9 cellular contexts compared by ENCODE assay signal in the genomic region with DNA sequence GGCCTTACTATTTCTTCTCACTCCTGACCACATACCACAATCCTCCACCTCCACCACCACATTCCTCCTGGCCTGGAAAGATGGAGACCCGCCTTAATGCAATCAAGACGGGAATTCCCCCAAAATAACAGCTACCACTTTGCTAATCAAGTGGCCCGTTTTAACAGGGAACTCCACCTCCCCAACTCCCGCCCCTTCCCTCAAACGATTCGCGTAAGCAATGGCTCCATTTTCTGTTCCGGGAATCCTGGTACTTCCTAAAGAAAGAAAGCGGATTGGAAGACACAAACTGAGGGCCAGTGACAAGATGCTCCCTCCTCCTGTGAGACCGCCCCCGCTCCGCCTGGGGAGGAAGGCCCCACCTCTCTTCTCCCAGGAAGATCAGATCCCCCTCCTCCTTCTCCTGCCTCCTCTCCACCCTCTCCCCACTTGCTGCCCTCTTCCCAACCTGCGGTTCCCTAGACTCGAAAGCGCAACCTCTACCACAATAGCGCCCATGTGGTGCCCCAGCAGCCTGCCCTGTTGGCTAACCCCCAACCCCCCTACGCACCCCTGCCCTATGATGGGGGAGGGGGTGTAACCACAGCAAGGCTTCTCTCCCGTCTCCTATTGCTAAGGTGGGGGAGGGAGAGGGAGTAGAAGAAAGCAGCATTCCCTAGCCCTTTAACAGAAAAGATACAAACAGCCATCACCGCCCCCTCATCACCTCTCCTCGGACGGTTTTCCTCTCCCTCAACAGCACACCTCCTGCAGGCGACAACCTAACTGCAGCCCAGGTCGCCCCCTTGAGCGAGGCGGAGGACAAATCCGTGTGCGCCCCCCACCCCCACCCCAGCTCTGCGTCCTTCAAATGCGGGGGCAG. TPM values are rescaled to one million over a fixed set of nuclear protein-coding genes. Genes with fewer than 3 reads are reported as not detected.
DNase-seq lines count a peak whose midpoint lies in the region; ATAC-seq and TF ChIP-seq lines count a peak whose summit lies in the region.
"Had no signal": no experiment of that assay in that cellular context is flagged by ENCODE, and none has a peak within 500 bp of the region (broad histone marks: within the 10 kb centered on the region; RNA-seq: fewer than 3 reads in every experiment).

No MANE protein-coding gene starts in this region.

- H3K4me1 ChIP-seq in PC-3 (ENCODE audit: insufficient read depth, low read length), result peaks cover 20% of the 10 kb centered on the region

- intact Hi-C loops in PC-3 (cut with micrococcal nuclease), result no loop called here

- TF ChIP-seq CTCF in GM13977 (IDR thresholded peaks at IDR 0.05; ENCODE audit: extremely low read depth, insufficient read depth, missing control alignments), result peak; percentile 10
- TF ChIP-seq CTCF in PC-3 (conservative IDR thresholded peaks at IDR 0.05; ENCODE audit: low read depth, low read length), result no peak
- peak; percentile 15 for TF ChIP-seq CTCF in brain microvascular endothelial cell (IDR thresholded peaks at IDR 0.05; ENCODE audit: low read depth, low read length, missing control alignments)

- H3K9me2 ChIP-seq in PC-3 (replicated peaks; ENCODE audit: low read length), result no peaks in the 10 kb centered on the region

- H3K36me3 ChIP-seq in PC-3 (ENCODE audit: low read depth, low read length) (peaks cover 33% of the 10 kb centered on the region; the same call in 1 of the 2 replicates), brain microvascular endothelial cell (replicated peaks) (peaks cover 25% of the 10 kb centered on the region)

- H3K9ac ChIP-seq in PC-3 (ENCODE audit: low read length), result peak overlapping the region; percentile 89

- TSS peak; percentile 68 for BruUV-seq in PC-3 (replicated peaks; lab: Mats Ljungman, UMichigan)

- DNase-seq in Ammon's horn (ENCODE audit: low spot score), result peak; percentile 92
- DNase-seq in GM13977 (ENCODE audit: low spot score), result peak; percentile 59
- DNase-seq in PC-3, result peak; percentile 95
- DNase-seq in brain microvascular endothelial cell, result peak; percentile 95
- peak; percentile 92 for DNase-seq in iPS DF 19.7 (ENCODE audit: low read depth, low spot score)
- peak; percentile 90 for DNase-seq in pulmonary artery endothelial cell (ENCODE audit: low read depth, low spot score)

- in situ Hi-C loops in GM13977 (cut with MboI; ENCODE audit: low pct_unique_long_range_greater_than_20kb, low sequenced_read_pairs, unreplicated experiment) (no loop called here), brain microvascular endothelial cell (cut with HindIII; ENCODE audit: low pct_ligation_motif_present, low sequenced_read_pairs) (no loop called here)

- ATAC-seq in PC-3 (peak; percentile 72), HG03439 (IDR thresholded peaks at IDR 0.05; ENCODE audit: unreplicated experiment) (no peak)

- no peak for TF ChIP-seq RAD21 in Ishikawa (IDR thresholded peaks at IDR 0.05; ENCODE audit: low read depth)

- H3F3A ChIP-seq in PC-3 (ENCODE audit: low read length, unreplicated experiment), result no peaks in the 10 kb centered on the region

- POLR2A ChIA-PET in PC-3 (lab: Charles Lee; ENCODE audit: unreplicated experiment), result interaction anchor here (0.6 kb wide), 2 partner anchors 62 to 142 kb away, joined by 4 to 10 read pairs; no protein-coding TSS in a partner anchor

- H3K4me3 ChIP-seq in PC-3 (ENCODE audit: low read length) (peak overlapping the region; percentile 96), brain microvascular endothelial cell (ENCODE audit: low read depth, low read length) (peak overlapping the region; percentile 99)

- H3K27ac ChIP-seq in PC-3 (ENCODE audit: low read length), result peak overlapping the region; percentile 61
- H3K27ac ChIP-seq in brain microvascular endothelial cell, result peak overlapping the region; percentile 80

- H3K4me2 ChIP-seq in PC-3 (ENCODE audit: low read length), result peak overlapping the region; percentile 88

- peak overlapping the region; percentile 91 for H2AFZ ChIP-seq in PC-3 (ENCODE audit: low read length)

- H3K79me2 ChIP-seq in PC-3 (ENCODE audit: low read length), result peaks cover 56% of the 10 kb centered on the region

- CTCF ChIA-PET in PC-3 (lab: Charles Lee), result interaction anchor here (0.6 kb wide), 1 partner anchor 23 kb away, joined by 3 read pairs; no protein-coding TSS in a partner anchor

- no peaks in the 10 kb centered on the region for H3K9me3 ChIP-seq in PC-3 (ENCODE audit: low read length)

- peaks cover 41% of the 10 kb centered on the region for H4K20me1 ChIP-seq in PC-3 (ENCODE audit: low read length)

- no peaks in the 10 kb centered on the region for H3K27me3 ChIP-seq in PC-3 (ENCODE audit: low read length)
- H3K27me3 ChIP-seq in brain microvascular endothelial cell (replicated peaks), result no peaks in the 10 kb centered on the region

- no peak for TF ChIP-seq EP300 in Ishikawa (IDR thresholded peaks at IDR 0.05; ENCODE audit: borderline replicate concordance)

TF ChIP-seq in Ishikawa, 13 proteins besides CTCF, POLR2A, EP300 and RAD21:
- TF ChIP-seq USF1 (IDR thresholded peaks at IDR 0.05), result no peak
- 0 out of 2 replicates have a peak, but pooled peaks have one; percentile 55 for TF ChIP-seq ZBTB7A (IDR thresholded peaks at IDR 0.05; ENCODE audit: low read depth)
- no peak; the same call in 1 of the 2 replicates for TF ChIP-seq TAF1 (IDR thresholded peaks at IDR 0.05; ENCODE audit: low read depth)
- TF ChIP-seq MAX (IDR thresholded peaks at IDR 0.05), result 0 out of 2 replicates have a peak, but pooled peaks have one; percentile 17
- peak; percentile 43 for TF ChIP-seq CREB1 (IDR thresholded peaks at IDR 0.05; ENCODE audit: low read depth)
- TF ChIP-seq FOXM1 (IDR thresholded peaks at IDR 0.05; ENCODE audit: borderline replicate concordance, low read depth), result no peak
- peak; percentile 80; the same call in 1 of the 2 replicates for TF ChIP-seq EGR1 (IDR thresholded peaks at IDR 0.05)
- no peak for TF ChIP-seq TCF12 (IDR thresholded peaks at IDR 0.05; ENCODE audit: low read depth)
- TF ChIP-seq NFIC (IDR thresholded peaks at IDR 0.05), result no peak
- peak; percentile 29; the same call in 1 of the 2 replicates for TF ChIP-seq TEAD4 (IDR thresholded peaks at IDR 0.05)
- TF ChIP-seq, protein P1, sequence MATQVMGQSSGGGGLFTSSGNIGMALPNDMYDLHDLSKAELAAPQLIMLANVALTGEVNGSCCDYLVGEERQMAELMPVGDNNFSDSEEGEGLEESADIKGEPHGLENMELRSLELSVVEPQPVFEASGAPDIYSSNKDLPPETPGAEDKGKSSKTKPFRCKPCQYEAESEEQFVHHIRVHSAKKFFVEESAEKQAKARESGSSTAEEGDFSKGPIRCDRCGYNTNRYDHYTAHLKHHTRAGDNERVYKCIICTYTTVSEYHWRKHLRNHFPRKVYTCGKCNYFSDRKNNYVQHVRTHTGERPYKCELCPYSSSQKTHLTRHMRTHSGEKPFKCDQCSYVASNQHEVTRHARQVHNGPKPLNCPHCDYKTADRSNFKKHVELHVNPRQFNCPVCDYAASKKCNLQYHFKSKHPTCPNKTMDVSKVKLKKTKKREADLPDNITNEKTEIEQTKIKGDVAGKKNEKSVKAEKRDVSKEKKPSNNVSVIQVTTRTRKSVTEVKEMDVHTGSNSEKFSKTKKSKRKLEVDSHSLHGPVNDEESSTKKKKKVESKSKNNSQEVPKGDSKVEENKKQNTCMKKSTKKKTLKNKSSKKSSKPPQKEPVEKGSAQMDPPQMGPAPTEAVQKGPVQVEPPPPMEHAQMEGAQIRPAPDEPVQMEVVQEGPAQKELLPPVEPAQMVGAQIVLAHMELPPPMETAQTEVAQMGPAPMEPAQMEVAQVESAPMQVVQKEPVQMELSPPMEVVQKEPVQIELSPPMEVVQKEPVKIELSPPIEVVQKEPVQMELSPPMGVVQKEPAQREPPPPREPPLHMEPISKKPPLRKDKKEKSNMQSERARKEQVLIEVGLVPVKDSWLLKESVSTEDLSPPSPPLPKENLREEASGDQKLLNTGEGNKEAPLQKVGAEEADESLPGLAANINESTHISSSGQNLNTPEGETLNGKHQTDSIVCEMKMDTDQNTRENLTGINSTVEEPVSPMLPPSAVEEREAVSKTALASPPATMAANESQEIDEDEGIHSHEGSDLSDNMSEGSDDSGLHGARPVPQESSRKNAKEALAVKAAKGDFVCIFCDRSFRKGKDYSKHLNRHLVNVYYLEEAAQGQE (IDR thresholded peaks at IDR 0.05; ENCODE audit: low read depth), result no peak
- peak; percentile 39; the same call in 1 of the 2 replicates for TF ChIP-seq YY1 (IDR thresholded peaks at IDR 0.05; ENCODE audit: low read depth)
- TF ChIP-seq CEBPB (IDR thresholded peaks at IDR 0.05), result 0 out of 2 replicates have a peak, but pooled peaks have one; percentile 3

RNA-seq across cellular contexts. Expression of gene ARF3, which starts 0.8 kb away (rescaled TPM):
- total RNA-seq in PC-3 (2014; rRNA removed) (85.5 and 93.0 TPM in 2 replicates), pulmonary artery endothelial cell (46.8 and 56.2 TPM in 2 replicates)

RNA-seq across cellular contexts. Expression of gene WNT10B, which starts 15.0 kb away (rescaled TPM):
- 3.7 and 7.4 TPM in 2 replicates for total RNA-seq in PC-3 (2014; rRNA removed)
- total RNA-seq in pulmonary artery endothelial cell, result under 0.01 TPM in 1 of 2 replicates, not detected in the other

RNA-seq across cellular contexts. Expression of gene WNT1, which starts 21.6 kb away (rescaled TPM):
- total RNA-seq in PC-3 (2014; rRNA removed) (not detected in 2 replicates), pulmonary artery endothelial cell (not detected in 2 replicates)
- total RNA-seq: activated CD8-positive, alpha-beta memory T cell treated with anti-CD3 and anti-CD28 coated beads for 36 hours had no signal

RNA-seq across cellular contexts. Expression of gene FKBP11, which starts 31.2 kb away (rescaled TPM):
- total RNA-seq in PC-3 (2014; rRNA removed), result 9.7 and 16.4 TPM in 2 replicates
- 20.6 and 23.0 TPM in 2 replicates for total RNA-seq in pulmonary artery endothelial cell

RNA-seq across cellular contexts. Expression of gene DDN, which starts 42.7 kb away (rescaled TPM):
- total RNA-seq in PC-3 (2014; rRNA removed) (3.5 and 5.6 TPM in 2 replicates), pulmonary artery endothelial cell (0.14 and 0.26 TPM in 2 replicates)
